23 cellular contexts compared by ENCODE assay signal in genomic region chr3:169640467-169641148, GRCh38. TPM values are rescaled to one million over a fixed set of nuclear protein-coding genes. Genes with fewer than 3 reads are reported as not detected.
"Had no signal": no experiment of that assay in that cellular context is flagged by ENCODE, and none has a peak within 500 bp of the region (broad histone marks: within the 10 kb centered on the region; RNA-seq: fewer than 3 reads in every experiment).

No MANE protein-coding gene starts in this region.

- H3K4me1 Mint-ChIP-seq: naive thymus-derived CD8-positive, alpha-beta T cell had no signal

- H3K36me3 ChIP-seq: colonic mucosa, heart left ventricle, neutrophil, right atrium auricular region, suprapubic skin, tibial artery, upper lobe of right lung, vagina had no signal

- H3K4me3 ChIP-seq: colonic mucosa, heart left ventricle, lung, right atrium auricular region, smooth muscle cell, suprapubic skin, tibial artery, upper lobe of right lung, vagina had no signal

- H3K27ac ChIP-seq: colonic mucosa, heart left ventricle, neutrophil, right atrium auricular region, suprapubic skin, tibial artery, upper lobe of right lung, vagina had no signal

- H3K4me1 ChIP-seq: colonic mucosa, right atrium auricular region, suprapubic skin, tibial artery, upper lobe of right lung, vagina had no signal

- DNase-seq: dermis blood vessel endothelial cell; effector CD4-positive, alpha-beta T cell; foreskin melanocyte; heart left ventricle; hypothalamus; kidney glomerular epithelial cell; left ventricle myocardium superior; mesenchymal stem cell; midbrain; naive thymus-derived CD8-positive, alpha-beta T cell; posterior cingulate gyrus; stimulated activated CD4-positive, alpha-beta T cell treated with anti-CD3 and anti-CD28 coated beads, Interleukin-2, amount 100 ng/mL, for 48 hours; stimulated activated naive CD4-positive, alpha-beta T cell treated with Interleukin-2 at 50 U/mL for 16 hours; tibial artery; upper lobe of right lung had no signal

- ATAC-seq: heart left ventricle; left ventricle myocardium superior; naive thymus-derived CD8-positive, alpha-beta T cell; upper lobe of right lung had no signal

- H3K36me3 Mint-ChIP-seq: naive thymus-derived CD8-positive, alpha-beta T cell had no signal

- H3K27ac Mint-ChIP-seq: naive thymus-derived CD8-positive, alpha-beta T cell had no signal

- FAIRE-seq: islet of Langerhans had no signal

- H3K4me2 ChIP-seq: smooth muscle cell had no signal

- H3K27me3 ChIP-seq: colonic mucosa, heart left ventricle, right atrium auricular region, tibial artery, upper lobe of right lung, vagina had no signal

- H3K9me3 ChIP-seq: colonic mucosa, neutrophil, suprapubic skin, tibial artery, upper lobe of right lung, vagina had no signal

- H3K4me3 Mint-ChIP-seq: naive thymus-derived CD8-positive, alpha-beta T cell had no signal

- H3K9me3 Mint-ChIP-seq: naive thymus-derived CD8-positive, alpha-beta T cell had no signal

RNA-seq across cellular contexts. Expression of gene MECOM, which starts 22.9 kb away (rescaled TPM):
- total RNA-seq: naive thymus-derived CD8-positive, alpha-beta T cell had no signal
- polyA plus RNA-seq: naive thymus-derived CD8-positive, alpha-beta T cell; smooth muscle cell had no signal
